In the genomic region with DNA sequence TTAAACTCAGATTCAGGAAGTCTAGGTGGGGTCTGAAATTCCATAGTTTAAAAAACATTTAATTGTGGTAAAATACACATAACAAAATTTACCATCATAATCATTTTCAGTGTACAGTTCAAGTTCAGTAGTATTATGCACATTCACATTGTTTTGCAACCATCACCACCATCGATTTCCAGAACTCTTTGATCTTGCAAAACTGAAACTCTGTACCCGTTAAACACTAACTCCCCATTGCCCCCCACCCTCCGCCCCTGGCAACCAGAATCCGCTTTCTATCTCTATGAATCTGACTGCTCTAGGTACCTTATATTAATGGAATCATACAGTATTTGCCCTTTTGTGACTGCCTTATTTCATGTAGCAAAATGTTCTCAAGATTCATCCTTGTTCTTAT, we compare ENCODE assay signal across 1 cellular context.
TF ChIP-seq lines count a peak whose summit lies in the region.

No MANE protein-coding gene starts in this region.

TF ChIP-seq in HepG2, 621 proteins besides CTCF, POLR2A, EP300 and RAD21 (continued from another document):
- TF ChIP-seq, protein P1, sequence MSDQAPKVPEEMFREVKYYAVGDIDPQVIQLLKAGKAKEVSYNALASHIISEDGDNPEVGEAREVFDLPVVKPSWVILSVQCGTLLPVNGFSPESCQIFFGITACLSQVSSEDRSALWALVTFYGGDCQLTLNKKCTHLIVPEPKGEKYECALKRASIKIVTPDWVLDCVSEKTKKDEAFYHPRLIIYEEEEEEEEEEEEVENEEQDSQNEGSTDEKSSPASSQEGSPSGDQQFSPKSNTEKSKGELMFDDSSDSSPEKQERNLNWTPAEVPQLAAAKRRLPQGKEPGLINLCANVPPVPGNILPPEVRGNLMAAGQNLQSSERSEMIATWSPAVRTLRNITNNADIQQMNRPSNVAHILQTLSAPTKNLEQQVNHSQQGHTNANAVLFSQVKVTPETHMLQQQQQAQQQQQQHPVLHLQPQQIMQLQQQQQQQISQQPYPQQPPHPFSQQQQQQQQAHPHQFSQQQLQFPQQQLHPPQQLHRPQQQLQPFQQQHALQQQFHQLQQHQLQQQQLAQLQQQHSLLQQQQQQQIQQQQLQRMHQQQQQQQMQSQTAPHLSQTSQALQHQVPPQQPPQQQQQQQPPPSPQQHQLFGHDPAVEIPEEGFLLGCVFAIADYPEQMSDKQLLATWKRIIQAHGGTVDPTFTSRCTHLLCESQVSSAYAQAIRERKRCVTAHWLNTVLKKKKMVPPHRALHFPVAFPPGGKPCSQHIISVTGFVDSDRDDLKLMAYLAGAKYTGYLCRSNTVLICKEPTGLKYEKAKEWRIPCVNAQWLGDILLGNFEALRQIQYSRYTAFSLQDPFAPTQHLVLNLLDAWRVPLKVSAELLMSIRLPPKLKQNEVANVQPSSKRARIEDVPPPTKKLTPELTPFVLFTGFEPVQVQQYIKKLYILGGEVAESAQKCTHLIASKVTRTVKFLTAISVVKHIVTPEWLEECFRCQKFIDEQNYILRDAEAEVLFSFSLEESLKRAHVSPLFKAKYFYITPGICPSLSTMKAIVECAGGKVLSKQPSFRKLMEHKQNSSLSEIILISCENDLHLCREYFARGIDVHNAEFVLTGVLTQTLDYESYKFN (CRISPR knock-in tag; conservative IDR thresholded peaks at IDR 0.05): 0 out of 2 replicates have a peak, but pooled peaks have one; percentile 17
- TF ChIP-seq NR2C2 (CRISPR knock-in tag; IDR thresholded peaks at IDR 0.05; ENCODE audit: borderline replicate concordance) (no peak), ZNF143 (CRISPR knock-in tag; IDR thresholded peaks at IDR 0.05) (no peak), GATAD2A (CRISPR knock-in tag; IDR thresholded peaks at IDR 0.05) (0 out of 2 replicates have a peak, but pooled peaks have one; percentile 27), ONECUT2 (CRISPR knock-in tag; IDR thresholded peaks at IDR 0.05) (peak; percentile 70), ZBTB3 (CRISPR knock-in tag; IDR thresholded peaks at IDR 0.05; ENCODE audit: borderline replicate concordance, low read depth) (no peak), SOX5 (CRISPR knock-in tag; IDR thresholded peaks at IDR 0.05; ENCODE audit: borderline replicate concordance) (0 out of 2 replicates have a peak, but pooled peaks have one; percentile 42), FOXA3 (CRISPR knock-in tag; IDR thresholded peaks at IDR 0.05) (0 out of 2 replicates have a peak, but pooled peaks have one; percentile 10)
- TF ChIP-seq, protein P2, sequence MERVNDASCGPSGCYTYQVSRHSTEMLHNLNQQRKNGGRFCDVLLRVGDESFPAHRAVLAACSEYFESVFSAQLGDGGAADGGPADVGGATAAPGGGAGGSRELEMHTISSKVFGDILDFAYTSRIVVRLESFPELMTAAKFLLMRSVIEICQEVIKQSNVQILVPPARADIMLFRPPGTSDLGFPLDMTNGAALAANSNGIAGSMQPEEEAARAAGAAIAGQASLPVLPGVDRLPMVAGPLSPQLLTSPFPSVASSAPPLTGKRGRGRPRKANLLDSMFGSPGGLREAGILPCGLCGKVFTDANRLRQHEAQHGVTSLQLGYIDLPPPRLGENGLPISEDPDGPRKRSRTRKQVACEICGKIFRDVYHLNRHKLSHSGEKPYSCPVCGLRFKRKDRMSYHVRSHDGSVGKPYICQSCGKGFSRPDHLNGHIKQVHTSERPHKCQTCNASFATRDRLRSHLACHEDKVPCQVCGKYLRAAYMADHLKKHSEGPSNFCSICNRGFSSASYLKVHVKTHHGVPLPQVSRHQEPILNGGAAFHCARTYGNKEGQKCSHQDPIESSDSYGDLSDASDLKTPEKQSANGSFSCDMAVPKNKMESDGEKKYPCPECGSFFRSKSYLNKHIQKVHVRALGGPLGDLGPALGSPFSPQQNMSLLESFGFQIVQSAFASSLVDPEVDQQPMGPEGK (CRISPR knock-in tag; IDR thresholded peaks at IDR 0.05): peak; percentile 34; the same call in 1 of the 2 replicates
- TF ChIP-seq, protein P3, sequence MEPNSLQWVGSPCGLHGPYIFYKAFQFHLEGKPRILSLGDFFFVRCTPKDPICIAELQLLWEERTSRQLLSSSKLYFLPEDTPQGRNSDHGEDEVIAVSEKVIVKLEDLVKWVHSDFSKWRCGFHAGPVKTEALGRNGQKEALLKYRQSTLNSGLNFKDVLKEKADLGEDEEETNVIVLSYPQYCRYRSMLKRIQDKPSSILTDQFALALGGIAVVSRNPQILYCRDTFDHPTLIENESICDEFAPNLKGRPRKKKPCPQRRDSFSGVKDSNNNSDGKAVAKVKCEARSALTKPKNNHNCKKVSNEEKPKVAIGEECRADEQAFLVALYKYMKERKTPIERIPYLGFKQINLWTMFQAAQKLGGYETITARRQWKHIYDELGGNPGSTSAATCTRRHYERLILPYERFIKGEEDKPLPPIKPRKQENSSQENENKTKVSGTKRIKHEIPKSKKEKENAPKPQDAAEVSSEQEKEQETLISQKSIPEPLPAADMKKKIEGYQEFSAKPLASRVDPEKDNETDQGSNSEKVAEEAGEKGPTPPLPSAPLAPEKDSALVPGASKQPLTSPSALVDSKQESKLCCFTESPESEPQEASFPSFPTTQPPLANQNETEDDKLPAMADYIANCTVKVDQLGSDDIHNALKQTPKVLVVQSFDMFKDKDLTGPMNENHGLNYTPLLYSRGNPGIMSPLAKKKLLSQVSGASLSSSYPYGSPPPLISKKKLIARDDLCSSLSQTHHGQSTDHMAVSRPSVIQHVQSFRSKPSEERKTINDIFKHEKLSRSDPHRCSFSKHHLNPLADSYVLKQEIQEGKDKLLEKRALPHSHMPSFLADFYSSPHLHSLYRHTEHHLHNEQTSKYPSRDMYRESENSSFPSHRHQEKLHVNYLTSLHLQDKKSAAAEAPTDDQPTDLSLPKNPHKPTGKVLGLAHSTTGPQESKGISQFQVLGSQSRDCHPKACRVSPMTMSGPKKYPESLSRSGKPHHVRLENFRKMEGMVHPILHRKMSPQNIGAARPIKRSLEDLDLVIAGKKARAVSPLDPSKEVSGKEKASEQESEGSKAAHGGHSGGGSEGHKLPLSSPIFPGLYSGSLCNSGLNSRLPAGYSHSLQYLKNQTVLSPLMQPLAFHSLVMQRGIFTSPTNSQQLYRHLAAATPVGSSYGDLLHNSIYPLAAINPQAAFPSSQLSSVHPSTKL (CRISPR knock-in tag; IDR thresholded peaks at IDR 0.05): 0 out of 2 replicates have a peak, but pooled peaks have one; percentile 40
